In genomic region chr12:113854385-113855136, GRCh38 we compare ENCODE assay signal across 24 cellular contexts.
DNase-seq lines count a peak whose midpoint lies in the region; ATAC-seq and FAIRE-seq lines count a peak whose summit lies in the region.
"Had no signal": no experiment of that assay in that cellular context is flagged by ENCODE, and none has a peak within 500 bp of the region (broad histone marks: within the 10 kb centered on the region; RNA-seq: fewer than 3 reads in every experiment).

No MANE protein-coding gene starts in this region.

- FAIRE-seq in RCC 7860 (lab: Jason Lieb, UNC) = no peak
- FAIRE-seq: frontal cortex, H54, small intestine had no signal

- H3K36me3 Mint-ChIP-seq in activated T-helper 17 cell treated with anti-CD3 and anti-CD28 coated beads, Interleukin-2, amount 50 U/mL, for 72 hours (ENCODE audit: low read depth) = peaks cover 61% of the 10 kb centered on the region

- H3K4me1 Mint-ChIP-seq in activated T-helper 17 cell treated with anti-CD3 and anti-CD28 coated beads, Interleukin-2, amount 50 U/mL, for 72 hours = no peaks in the 10 kb centered on the region
- H3K4me1 Mint-ChIP-seq: activated B cell treated with CpG ODN at 0.5 μM for 24 hours, naive B cell had no signal

- H3K27ac Mint-ChIP-seq in activated T-helper 17 cell treated with anti-CD3 and anti-CD28 coated beads, Interleukin-2, amount 50 U/mL, for 72 hours = peak overlapping the region; percentile 26
- H3K27ac Mint-ChIP-seq: activated B cell treated with CpG ODN at 0.5 μM for 24 hours; activated naive CD8-positive, alpha-beta T cell; CD4-positive, CD25-positive, alpha-beta regulatory T cell had no signal

- no peak overlapping the region for H3K4me3 Mint-ChIP-seq in activated T-helper 17 cell treated with anti-CD3 and anti-CD28 coated beads, Interleukin-2, amount 50 U/mL, for 72 hours
- H3K4me3 Mint-ChIP-seq: activated B cell treated with CpG ODN at 0.5 μM for 24 hours; activated naive CD8-positive, alpha-beta T cell; CD4-positive, CD25-positive, alpha-beta regulatory T cell; naive B cell had no signal

- peak; percentile 35 for DNase-seq in DMS153 treated with DMSO at 0.1 percent for 48 hours (lab: John Stamatoyannopoulos, UW; ENCODE audit: unreplicated experiment)
- peak; percentile 67 for DNase-seq in NCI-H1436 (lab: John Stamatoyannopoulos, UW)
- peak; percentile 72 for DNase-seq in left ventricle myocardium superior
- no peak for DNase-seq in RCC 7860 (ENCODE audit: low spot score)
- DNase-seq in NCI-H1930 (lab: John Stamatoyannopoulos, UW) = no peak
- no peak for DNase-seq in activated naive CD4-positive, alpha-beta T cell treated with Interleukin-2 at 50 U/mL for 16 hours
- no peak for DNase-seq in AG08395 (ENCODE audit: low spot score)
- DNase-seq: activated B cell treated with CpG ODN at 0.5 μM for 24 hours; activated CD4-positive, alpha-beta T cell treated with anti-CD3 and anti-CD28 coated beads, Interleukin-2, amount 50 U/mL, for 4 hours; CD4-positive, CD25-positive, alpha-beta regulatory T cell; left lung; naive B cell; NCI-H2081 treated with DMSO at 0.1 percent for 48 hours; NCI-H524; occipital lobe; RPMI8226; small intestine; stomach; T-helper 1 cell; thyroid gland had no signal

- H3K27me3 Mint-ChIP-seq in activated T-helper 17 cell treated with anti-CD3 and anti-CD28 coated beads, Interleukin-2, amount 50 U/mL, for 72 hours = no peaks in the 10 kb centered on the region
- H3K27me3 Mint-ChIP-seq: activated B cell treated with CpG ODN at 0.5 μM for 24 hours; activated naive CD8-positive, alpha-beta T cell; CD4-positive, CD25-positive, alpha-beta regulatory T cell; naive B cell had no signal

- ATAC-seq in activated T-helper 17 cell treated with anti-CD3 and anti-CD28 coated beads, Interleukin-2, amount 50 U/mL, for 72 hours (replicated peaks) = no peak
- ATAC-seq in left ventricle myocardium superior = peak; percentile 79
- ATAC-seq: left lung had no signal

- no peaks in the 10 kb centered on the region for H3K9me3 Mint-ChIP-seq in activated T-helper 17 cell treated with anti-CD3 and anti-CD28 coated beads, Interleukin-2, amount 50 U/mL, for 72 hours
- H3K9me3 Mint-ChIP-seq: activated B cell treated with CpG ODN at 0.5 μM for 24 hours; CD4-positive, CD25-positive, alpha-beta regulatory T cell; naive B cell had no signal

- intact Hi-C loops in left ventricle myocardium superior (cut with micrococcal nuclease) = no loop called here

Comparison
In these comparisons a context has a peak if more than half of its experiments do, and no peak if none do; other contexts are left out.
1. DNase-seq: peak in DMS153 treated with DMSO at 0.1 percent for 48 hours (single experiment), NCI-H1436 (single experiment) and left ventricle myocardium superior (single experiment); none in RCC 7860 (single experiment), NCI-H1930 (0 of 2), activated naive CD4-positive, alpha-beta T cell treated with Interleukin-2 at 50 U/mL for 16 hours (single experiment) and AG08395 (single experiment).